In genomic region chr20:37395921-37396519, GRCh38 we compare ENCODE assay signal across 12 cellular contexts. TPM values are rescaled to one million over a fixed set of nuclear protein-coding genes. Genes with fewer than 3 reads are reported as not detected.
DNase-seq lines count a peak whose midpoint lies in the region; TF ChIP-seq lines count a peak whose summit lies in the region.
"Had no signal": no experiment of that assay in that cellular context is flagged by ENCODE, and none has a peak within 500 bp of the region (broad histone marks: within the 10 kb centered on the region; RNA-seq: fewer than 3 reads in every experiment).

No MANE protein-coding gene starts in this region.

- peak overlapping the region in 1 of 10 experiments; percentile 11; a peak in 1 of 20 replicates for H3K4me3 ChIP-seq in BLaER1 treated with 17β-estradiol and CSF1 and Interleukin-3, amounts not matched to agents 10 nM and 100 nM
- no peak overlapping the region for H3K4me3 ChIP-seq in NB4 (ENCODE audit: low read depth, low read length)
- H3K4me3 ChIP-seq in SJCRH30, result peak overlapping the region; percentile 52
- H3K4me3 ChIP-seq in ascending aorta, result no peak overlapping the region
- H3K4me3 ChIP-seq: body of pancreas, esophagus muscularis mucosa had no signal

- DNase-seq in NB4 (ENCODE audit: low read depth), result peak; percentile 76
- peak; percentile 97 to 98 for DNase-seq in SJCRH30
- peak; percentile 76 for DNase-seq in iPS-NIHi11 (ENCODE audit: low spot score)
- DNase-seq in activated CD4-positive, alpha-beta T cell treated with anti-CD3 and anti-CD28 coated beads, Interleukin-2, amount 50 U/mL, for 48 hours, result no peak
- no peak for DNase-seq in immature natural killer cell
- DNase-seq in activated effector memory CD4-positive, alpha-beta T cell treated with anti-CD3 and anti-CD28 coated beads, Interleukin-2, amount 50 U/mL, for 16 hours, result no peak
- DNase-seq in ascending aorta (ENCODE audit: low spot score in 2 of 2), result no peak
- DNase-seq: body of pancreas had no signal

- intact Hi-C loops in ascending aorta (cut with DNase I), result loop anchor here (5.0 kb wide), 1 partner anchor 131 kb away; the partner anchor contains the start of gene BLCAP

- TF ChIP-seq CTCF in NB4 (IDR thresholded peaks at IDR 0.05; ENCODE audit: low read depth, low read length) (no peak), ascending aorta (IDR thresholded peaks at IDR 0.05) (no peak)

- peak overlapping the region in 8 of 11 experiments; percentile 30 to 65 (median 50); a peak in 11 of 22 replicates for H3K27ac ChIP-seq in BLaER1 treated with 17β-estradiol and CSF1 and Interleukin-3, amounts not matched to agents 10 nM and 100 nM
- H3K27ac ChIP-seq in SJCRH30 (peak overlapping the region; percentile 87), ascending aorta (no peak overlapping the region)
- H3K27ac ChIP-seq: body of pancreas, C4-2B, esophagus muscularis mucosa, KMS-11 had no signal

- H3K36me3 Mint-ChIP-seq in immature natural killer cell, result no peaks in the 10 kb centered on the region

- H3K4me1 ChIP-seq in BLaER1 treated with 17β-estradiol and CSF1 and Interleukin-3, amounts not matched to agents 10 nM and 100 nM, result peaks cover 37 to 57% (median 43%) of the 10 kb centered on the region in 10 experiments
- peaks cover 25% of the 10 kb centered on the region for H3K4me1 ChIP-seq in SJCRH30
- peaks cover 12 to 31% of the 10 kb centered on the region in 2 donors for H3K4me1 ChIP-seq in ascending aorta
- H3K4me1 ChIP-seq: body of pancreas had no signal

- peaks cover 0 to 84% (median 9%) of the 10 kb centered on the region in 11 experiments; a peak in 12 of 22 replicates for H4K20me1 ChIP-seq in BLaER1 treated with 17β-estradiol and CSF1 and Interleukin-3, amounts not matched to agents 10 nM and 100 nM

- H3K9ac ChIP-seq in BLaER1 treated with 17β-estradiol and CSF1 and Interleukin-3, amounts not matched to agents 10 nM and 100 nM, result peak overlapping the region in 9 of 11 experiments; percentile 25 to 69 (median 44); a peak in 8 of 22 replicates
- H3K9ac ChIP-seq: KMS-11 had no signal

- peaks cover 30 to 98% (median 54%) of the 10 kb centered on the region in 11 experiments; a peak in 21 of 22 replicates for H3K36me3 ChIP-seq in BLaER1 treated with 17β-estradiol and CSF1 and Interleukin-3, amounts not matched to agents 10 nM and 100 nM
- no peaks in the 10 kb centered on the region for H3K36me3 ChIP-seq in SJCRH30
- peaks cover 38 to 56% of the 10 kb centered on the region in 2 donors for H3K36me3 ChIP-seq in ascending aorta

- H3K9me3 ChIP-seq in BLaER1 treated with 17β-estradiol and CSF1 and Interleukin-3, amounts not matched to agents 10 nM and 100 nM (replicated peaks in 1 of 11), result no peaks in the 10 kb centered on the region
- H3K9me3 ChIP-seq in SJCRH30 (replicated peaks) (no peaks in the 10 kb centered on the region), ascending aorta (no peaks in the 10 kb centered on the region)
- H3K9me3 ChIP-seq: body of pancreas, esophagus muscularis mucosa had no signal

- H3K4me3 Mint-ChIP-seq in immature natural killer cell, result no peak overlapping the region

- H3K4me2 ChIP-seq in BLaER1 treated with 17β-estradiol and CSF1 and Interleukin-3, amounts not matched to agents 10 nM and 100 nM, result peak overlapping the region; percentile 54 to 84 (median 67)
- H3K4me2 ChIP-seq: KMS-11 had no signal

- H3K27me3 Mint-ChIP-seq in immature natural killer cell (ENCODE audit: low read depth in 3 of 3), result peaks cover 0 to under 1% (median 0%) of the 10 kb centered on the region in 3 donors

- no peaks in the 10 kb centered on the region for H3K27me3 ChIP-seq in BLaER1 treated with 17β-estradiol and CSF1 and Interleukin-3, amounts not matched to agents 10 nM and 100 nM
- H3K27me3 ChIP-seq in SJCRH30 (no peaks in the 10 kb centered on the region), ascending aorta (no peaks in the 10 kb centered on the region)
- H3K27me3 ChIP-seq: body of pancreas, esophagus muscularis mucosa had no signal

- TF ChIP-seq POLR2A in NB4 (IDR thresholded peaks at IDR 0.05; ENCODE audit: extremely low read depth, insufficient read length), result no peak

- no peak overlapping the region for H3K27ac Mint-ChIP-seq in immature natural killer cell

- no peaks in the 10 kb centered on the region for H3K9me3 Mint-ChIP-seq in immature natural killer cell

- no peaks in the 10 kb centered on the region for H3K4me1 Mint-ChIP-seq in immature natural killer cell

RNA-seq across cellular contexts. Expression of gene SRC, which starts 50.1 kb away (rescaled TPM):
- 14.9 and 15.4 TPM in 2 replicates for total RNA-seq in SJCRH30 (2014; rRNA removed; shearing (Covaris generic))
- polyA plus RNA-seq in immature natural killer cell, result 1 to 10 TPM in 1 of 3 donors, under 1 TPM in 1, not detected in 1; 0.82 to 4.1 TPM
- total RNA-seq in ascending aorta, result 67.4 TPM

Comparison
In these comparisons a context has a peak if more than half of its experiments do, and no peak if none do; other contexts are left out.
1. H3K27ac ChIP-seq: peak in BLaER1 treated with 17β-estradiol and CSF1 and Interleukin-3, amounts not matched to agents 10 nM and 100 nM (8 of 11) and SJCRH30 (single experiment); none in ascending aorta (0 of 2).
2. DNase-seq: peak in NB4 (single experiment), SJCRH30 (2 of 2) and iPS-NIHi11 (single experiment); none in activated CD4-positive, alpha-beta T cell treated with anti-CD3 and anti-CD28 coated beads, Interleukin-2, amount 50 U/mL, for 48 hours (0 of 2), immature natural killer cell (0 of 3), activated effector memory CD4-positive, alpha-beta T cell treated with anti-CD3 and anti-CD28 coated beads, Interleukin-2, amount 50 U/mL, for 16 hours (single experiment) and ascending aorta (0 of 2).